9 cellular contexts compared by ENCODE assay signal in the genomic region with DNA sequence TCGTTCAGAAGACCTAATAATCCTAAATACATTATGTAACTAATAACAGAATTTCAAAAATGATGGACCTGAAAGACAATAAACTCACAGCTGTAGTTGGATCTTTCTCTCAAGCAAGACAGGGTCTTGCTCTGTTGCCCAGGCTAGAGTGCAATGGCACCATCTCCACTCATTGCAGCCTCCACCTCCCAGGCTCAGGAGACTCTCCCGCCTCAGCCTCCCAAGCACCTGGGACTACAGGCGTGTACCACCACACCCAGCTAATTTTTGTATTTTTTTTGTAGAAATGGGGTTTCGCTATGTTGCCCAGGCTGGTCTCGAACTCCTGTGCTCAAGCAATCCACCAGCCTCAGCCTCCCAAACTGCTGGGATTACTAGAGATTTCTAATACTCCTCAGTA. TPM values are rescaled to one million over a fixed set of nuclear protein-coding genes. Genes with fewer than 3 reads are reported as not detected.
DNase-seq lines count a peak whose midpoint lies in the region; ATAC-seq, FAIRE-seq and TF ChIP-seq lines count a peak whose summit lies in the region.
"Not testable (repeated sequence)": the region's sequence is repeated elsewhere in the genome, so short reads cannot be mapped to it uniquely, and the experiment has no call there.
"Had no signal": no experiment of that assay in that cellular context is flagged by ENCODE, and none has a peak within 500 bp of the region (broad histone marks: within the 10 kb centered on the region; RNA-seq: fewer than 3 reads in every experiment).

No MANE protein-coding gene starts in this region.

- 98% methylated on average over 5 of the region's 5 CpGs for WGBS in GM12878 (ENCODE audit: insufficient coverage, insufficient replicate concordance, low lambda C conversion rate, missing lambda C conversion rate)

- H3K36me3 ChIP-seq in GM12878 (ENCODE audit: control insufficient read depth in 2 of 2, insufficient read depth in 2 of 2, low read length in 1 of 2), result peaks cover 32 to 45% of the 10 kb centered on the region in 2 experiments
- H3K36me3 ChIP-seq in kidney (ENCODE audit: control insufficient read depth in 1 of 2, insufficient read depth in 2 of 2, low read length in 2 of 2), result peaks cover 34 to 45% of the 10 kb centered on the region in 2 donors
- peaks cover 71% of the 10 kb centered on the region for H3K36me3 ChIP-seq in osteoblast (ENCODE audit: insufficient read depth, low read length)

- not testable (repeated sequence) for H3K9me3 ChIP-seq in GM12878 (replicated peaks; ENCODE audit: control insufficient read depth, insufficient read depth, low read length); kidney (ENCODE audit: control insufficient read depth in 1 of 2, low read length in 2 of 2); osteoblast (ENCODE audit: low read depth, low read length)

- not testable (repeated sequence) for H3K4me3 ChIP-seq in GM12878; kidney (ENCODE audit: low read length in 2 of 2); osteoblast (ENCODE audit: insufficient read depth, low read length)

- TF ChIP-seq POLR2A in GM12878 (IDR thresholded peaks at IDR 0.05; ENCODE audit: low read depth, low read length), result not testable (repeated sequence)

- H3K36me3 Mint-ChIP-seq in WTC11 (peaks cover 81% of the 10 kb centered on the region), memory B cell (peaks cover 44% of the 10 kb centered on the region)
- peaks cover 53% of the 10 kb centered on the region for H3K36me3 Mint-ChIP-seq in activated CD4-positive, alpha-beta T cell treated with anti-CD3 and anti-CD28 coated beads, Interleukin-2, amount 10 ng/mL, durations not matched to agents 7 days and 5 days (ENCODE audit: low read depth)
- H3K36me3 Mint-ChIP-seq in stimulated activated naive CD8-positive, alpha-beta T cell treated with anti-CD3 and anti-CD28 coated beads, Interleukin-15, Interleukin-2, amounts not matched to agents 100 ng/mL and 50 ng/mL, for 24 hours (ENCODE audit: low read depth), result peaks cover 76% of the 10 kb centered on the region

- not testable (repeated sequence) for H3K27ac Mint-ChIP-seq in WTC11
- H3K27ac Mint-ChIP-seq in activated CD4-positive, alpha-beta T cell treated with anti-CD3 and anti-CD28 coated beads, Interleukin-2, amount 10 ng/mL, durations not matched to agents 7 days and 5 days, result peak overlapping the region; percentile 14
- peak overlapping the region; percentile 24 for H3K27ac Mint-ChIP-seq in memory B cell
- peak overlapping the region; percentile 45 for H3K27ac Mint-ChIP-seq in stimulated activated naive CD8-positive, alpha-beta T cell treated with anti-CD3 and anti-CD28 coated beads, Interleukin-15, Interleukin-2, amounts not matched to agents 100 ng/mL and 50 ng/mL, for 24 hours

- not testable (repeated sequence) for TF ChIP-seq CTCF in WTC11 (IDR thresholded peaks at IDR 0.05); GM12878 (IDR thresholded peaks at IDR 0.05 in 2 of 3, conservative IDR thresholded peaks at IDR 0.05 in 1 of 3; ENCODE audit: control insufficient read depth in 2 of 3, extremely low read depth in 1 of 3, insufficient read depth in 1 of 3, low read depth in 3 of 3, low read length in 3 of 3); kidney (IDR thresholded peaks at IDR 0.05; ENCODE audit: borderline replicate concordance, extremely low read depth, insufficient read depth); osteoblast (IDR thresholded peaks at IDR 0.05; ENCODE audit: extremely low read depth, low read depth, low read length)

- RAD21 ChIA-PET in GM12878 (lab: Charles Lee; ENCODE audit: unreplicated experiment), result interaction anchor here (0.6 kb wide), 1 partner anchor 762 kb away, joined by 3 read pairs; no protein-coding TSS in a partner anchor

- ATAC-seq in WTC11; GM12878; memory B cell (ENCODE audit: low read depth): not testable (repeated sequence)

- H3K9me3 Mint-ChIP-seq in WTC11; activated CD4-positive, alpha-beta T cell treated with anti-CD3 and anti-CD28 coated beads, Interleukin-2, amount 10 ng/mL, durations not matched to agents 7 days and 5 days; memory B cell; stimulated activated naive CD8-positive, alpha-beta T cell treated with anti-CD3 and anti-CD28 coated beads, Interleukin-15, Interleukin-2, amounts not matched to agents 100 ng/mL and 50 ng/mL, for 24 hours: not testable (repeated sequence)

- SMC1A ChIA-PET in GM12878 (lab: Charles Lee; ENCODE audit: uncharacterized antibody, unreplicated experiment), result not testable (repeated sequence)

- H3K4me1 ChIP-seq in GM12878 (ENCODE audit: control insufficient read depth, insufficient read depth, low read length); kidney (ENCODE audit: control insufficient read depth in 1 of 2, insufficient read depth in 1 of 2, low read depth in 1 of 2, low read length in 2 of 2); osteoblast (ENCODE audit: insufficient read depth, low read length): not testable (repeated sequence)

- H3K27ac ChIP-seq in GM12878 (ENCODE audit: control insufficient read depth, insufficient read depth); kidney (ENCODE audit: low read depth in 2 of 2, low read length in 2 of 2); osteoblast (ENCODE audit: low read depth, low read length): not testable (repeated sequence)

- not testable (repeated sequence) for H4K20me1 ChIP-seq in GM12878 (ENCODE audit: control insufficient read depth, insufficient read depth); osteoblast (ENCODE audit: insufficient read depth, low read length)

- not testable (repeated sequence) for FAIRE-seq in GM12878 (lab: Jason Lieb, UNC); kidney (lab: Jason Lieb, UNC)

- CTCF ChIA-PET in WTC11 (lab: Charles Lee), result interaction anchor here (1.7 kb wide), 1 partner anchor 15 kb away, joined by 7 read pairs; the partner anchor contains the start of gene RILP
- CTCF ChIA-PET in activated CD4-positive, alpha-beta T cell treated with anti-CD3 and anti-CD28 coated beads, Interleukin-2, amount 10 ng/mL, durations not matched to agents 7 days and 5 days (lab: Charles Lee), result interaction anchor here (0.6 to 4.1 kb wide), 3 partner anchors 13 to 88 kb away, joined by 3 to 29 read pairs (median 3); partner anchors contain the start of gene RILP
- CTCF ChIA-PET in GM12878 (lab: Yijun Ruan, JAX), result interaction anchor here (0.9 kb wide), 1 partner anchor 34 kb away, joined by 3 read pairs; no protein-coding TSS in a partner anchor

- not testable (repeated sequence) for H3K79me2 ChIP-seq in GM12878 (ENCODE audit: control insufficient read depth, insufficient read depth, low read length)
- H3K79me2 ChIP-seq in osteoblast (ENCODE audit: insufficient read depth, low read length), result peaks cover 19% of the 10 kb centered on the region

- not testable (repeated sequence) for H3K27me3 Mint-ChIP-seq in WTC11 (ENCODE audit: low read depth); activated CD4-positive, alpha-beta T cell treated with anti-CD3 and anti-CD28 coated beads, Interleukin-2, amount 10 ng/mL, durations not matched to agents 7 days and 5 days; memory B cell; stimulated activated naive CD8-positive, alpha-beta T cell treated with anti-CD3 and anti-CD28 coated beads, Interleukin-15, Interleukin-2, amounts not matched to agents 100 ng/mL and 50 ng/mL, for 24 hours

- H3K4me1 Mint-ChIP-seq in WTC11; activated CD4-positive, alpha-beta T cell treated with anti-CD3 and anti-CD28 coated beads, Interleukin-2, amount 10 ng/mL, durations not matched to agents 7 days and 5 days; memory B cell; stimulated activated naive CD8-positive, alpha-beta T cell treated with anti-CD3 and anti-CD28 coated beads, Interleukin-15, Interleukin-2, amounts not matched to agents 100 ng/mL and 50 ng/mL, for 24 hours (ENCODE audit: low read depth): not testable (repeated sequence)

- H2AFZ ChIP-seq in GM12878 (ENCODE audit: control insufficient read depth, low read depth, low read length); osteoblast (ENCODE audit: low read length): not testable (repeated sequence)

- H3K27me3 ChIP-seq in GM12878 (replicated peaks in 1 of 2; ENCODE audit: control insufficient read depth in 2 of 2, insufficient read depth in 2 of 2, low read length in 1 of 2); osteoblast (ENCODE audit: insufficient read depth, low read length): not testable (repeated sequence)

- intact Hi-C loops in GM12878 (cut with micrococcal nuclease; ENCODE audit: unreplicated experiment), result loop anchor here (10.0 kb wide), 1 partner anchor 121 kb away; no protein-coding TSS in a partner anchor
- intact Hi-C loops in kidney (cut with DNase I), result not testable (repeated sequence)

- not testable (repeated sequence) for TF ChIP-seq RAD21 in GM12878 (IDR thresholded peaks at IDR 0.05; ENCODE audit: insufficient read depth, low read depth, low read length)

- BruUV-seq in GM12878 (replicated peaks; lab: Mats Ljungman, UMichigan), result not testable (repeated sequence)

- TF ChIP-seq EP300 in GM12878 (IDR thresholded peaks at IDR 0.05; ENCODE audit: borderline replicate concordance in 1 of 2, control insufficient read depth in 1 of 2, low read depth in 2 of 2, low read length in 2 of 2), result not testable (repeated sequence)

- H3K9ac ChIP-seq in GM12878 (ENCODE audit: control insufficient read depth, insufficient read depth, low read length); kidney (ENCODE audit: low read length in 2 of 2): not testable (repeated sequence)

- POLR2A ChIA-PET in WTC11 (lab: Charles Lee); activated CD4-positive, alpha-beta T cell treated with anti-CD3 and anti-CD28 coated beads, Interleukin-2, amount 10 ng/mL, durations not matched to agents 7 days and 5 days (lab: Charles Lee): not testable (repeated sequence)
- POLR2A ChIA-PET in GM12878 (lab: Charles Lee), result interaction anchor here (2.1 kb wide), 1 partner anchor 15 kb away, joined by 7 read pairs; the partner anchor contains the start of gene RILP

- H3K4me3 Mint-ChIP-seq in WTC11; activated CD4-positive, alpha-beta T cell treated with anti-CD3 and anti-CD28 coated beads, Interleukin-2, amount 10 ng/mL, durations not matched to agents 7 days and 5 days; memory B cell; stimulated activated naive CD8-positive, alpha-beta T cell treated with anti-CD3 and anti-CD28 coated beads, Interleukin-15, Interleukin-2, amounts not matched to agents 100 ng/mL and 50 ng/mL, for 24 hours: not testable (repeated sequence)

- H3K4me2 ChIP-seq in GM12878 (ENCODE audit: control insufficient read depth, insufficient read depth); osteoblast (ENCODE audit: insufficient read depth, low read length): not testable (repeated sequence)

- in situ Hi-C loops in GM12878 (cut with MboI), result not testable (repeated sequence)

- not testable (repeated sequence) for DNase-seq in WTC11 (ENCODE audit: low spot score); activated CD4-positive, alpha-beta T cell treated with anti-CD3 and anti-CD28 coated beads, Interleukin-2, amount 10 ng/mL, durations not matched to agents 7 days and 5 days; GM12878 (ENCODE audit: low read depth, low spot score); memory B cell (ENCODE audit: low spot score in 2 of 2)
- DNase-seq in kidney (peak; percentile 9), osteoblast (ENCODE audit: insufficient read length, low spot score, missing footprints) (peak; percentile 80)

RNA-seq across cellular contexts. Expression of gene RILP, which starts 14.3 kb away (rescaled TPM):
- total RNA-seq in WTC11 (2021), result 10.2 to 13.8 TPM (median 11.7 TPM) in 3 replicates
- 1 to 10 TPM; 2.6 to 3.9 TPM for total RNA-seq in activated CD4-positive, alpha-beta T cell treated with anti-CD3 and anti-CD28 coated beads, Interleukin-2, amount 10 ng/mL, durations not matched to agents 7 days and 5 days
- 2.9 and 5.4 TPM in 2 replicates for total RNA-seq in GM12878 (2013; cell fraction: nucleolus; rRNA removed)
- total RNA-seq in GM12878 (2014; rRNA removed), result 5.3 and 6.0 TPM in 2 replicates
- 2.4 and 3.3 TPM in 2 replicates for total RNA-seq in GM12878 (2014; rRNA removed; fragmentation: Illumina TruSeq; extraction: Trizol)
- 3.5 and 4.2 TPM in 2 replicates for total RNA-seq in GM12878 (2021)
- 0.72 TPM for polyA plus RNA-seq in GM12878 (2011; ENCODE audit: low read depth)
- polyA plus RNA-seq in GM12878 (2011; rRNA removed), result 1.2 and 2.0 TPM in 2 replicates
- 2.3 and 2.8 TPM in 2 replicates for polyA plus RNA-seq in GM12878 (2011; cell fraction: cytosol; rRNA removed)
- 5.5 and 7.1 TPM in 2 replicates for polyA plus RNA-seq in GM12878 (2011; cell fraction: nucleus; rRNA removed)
- polyA plus RNA-seq in GM12878 (2012), result 2.0 and 2.2 TPM in 2 replicates
- 0.79 and 2.6 TPM in 2 replicates for polyA plus RNA-seq in GM12878 (2014; fragmentation: Illumina TruSeq; extraction: Trizol)
- under 1 TPM in 1 of 2 experiments, not detected in 1; 0.60 TPM for polyA plus RNA-seq in GM12878 (2014; fragmentation: Nextera tagmentation; extraction: Ambion mirVana)
- polyA plus RNA-seq in GM12878 (2014; rRNA removed), result 6.1 and 8.1 TPM in 2 replicates
- polyA plus RNA-seq in GM12878 (2016; fragmentation: Nextera tagmentation; extraction: Ambion mirVana), result 1 to 10 TPM; 2.2 to 3.5 TPM
- 0.80 and 0.88 TPM in 2 replicates for polyA minus RNA-seq in GM12878 (2011; rRNA and poly(A)+ RNA removed)
- polyA minus RNA-seq in GM12878 (2011; cell fraction: cytosol; rRNA and poly(A)+ RNA removed), result 1.4 and 2.0 TPM in 2 replicates
- polyA minus RNA-seq in GM12878 (2011; cell fraction: nucleus; rRNA and poly(A)+ RNA removed), result 1.5 and 3.4 TPM in 2 replicates
- total RNA-seq in kidney, result 17.1 TPM
- 26.6 TPM for polyA plus RNA-seq in kidney (ENCODE audit: insufficient read depth, low read depth, low replicate concordance)
- total RNA-seq in osteoblast, result 11.2 and 11.6 TPM in 2 replicates

RNA-seq across cellular contexts. Expression of gene SCARF1, which starts 18.4 kb away (rescaled TPM):
- total RNA-seq in WTC11 (2021) (3.7 to 5.4 TPM (median 4.9 TPM) in 3 replicates), GM12878 (2014; rRNA removed) (0.73 and 1.1 TPM in 2 replicates), GM12878 (2014; rRNA removed; fragmentation: Illumina TruSeq; extraction: Trizol) (0.40 and 0.51 TPM in 2 replicates), GM12878 (2021) (1.4 and 1.7 TPM in 2 replicates), kidney (20.1 TPM), osteoblast (0.88 and 1.4 TPM in 2 replicates)
- total RNA-seq in activated CD4-positive, alpha-beta T cell treated with anti-CD3 and anti-CD28 coated beads, Interleukin-2, amount 10 ng/mL, durations not matched to agents 7 days and 5 days, result 1 to 10 TPM in 1 of 2 experiments, under 1 TPM in 1; 0.87 to 1.0 TPM
- 3.1 and 5.3 TPM in 2 replicates for total RNA-seq in GM12878 (2013; cell fraction: nucleolus; rRNA removed)
- polyA plus RNA-seq in GM12878 (2011; ENCODE audit: low read depth), result 0.16 TPM
- polyA plus RNA-seq in GM12878 (2011; rRNA removed) (0.27 and 0.45 TPM in 2 replicates), GM12878 (2014; fragmentation: Illumina TruSeq; extraction: Trizol) (0.26 TPM in 1 of 2 replicates, not detected in the other), GM12878 (2014; fragmentation: Nextera tagmentation; extraction: Ambion mirVana) (under 1 TPM; 0.10 to 0.15 TPM), GM12878 (2014; rRNA removed) (1.0 and 1.9 TPM in 2 replicates), GM12878 (2016; fragmentation: Nextera tagmentation; extraction: Ambion mirVana) (under 1 TPM; 0.33 to 0.54 TPM), kidney (ENCODE audit: insufficient read depth, low read depth, low replicate concordance) (7.0 TPM)
- polyA plus RNA-seq in GM12878 (2011; cell fraction: cytosol; rRNA removed), result 0.67 and 0.87 TPM in 2 replicates
- polyA plus RNA-seq in GM12878 (2011; cell fraction: nucleus; rRNA removed), result 2.6 and 3.5 TPM in 2 replicates
- 0.84 TPM in 2 replicates for polyA plus RNA-seq in GM12878 (2012)
- polyA minus RNA-seq in GM12878 (2011; rRNA and poly(A)+ RNA removed), result 0.15 and 0.52 TPM in 2 replicates
- polyA minus RNA-seq in GM12878 (2011; cell fraction: cytosol; rRNA and poly(A)+ RNA removed), result 0.31 and 0.53 TPM in 2 replicates
- polyA minus RNA-seq in GM12878 (2011; cell fraction: nucleus; rRNA and poly(A)+ RNA removed), result 0.77 and 0.85 TPM in 2 replicates
- total RNA-seq: A673 had no signal

RNA-seq across cellular contexts. Expression of gene PRPF8, which starts 20.7 kb away (rescaled TPM):
- total RNA-seq in WTC11 (2021) (323 to 388 TPM (median 328 TPM) in 3 replicates), GM12878 (2014; rRNA removed) (119 and 157 TPM in 2 replicates), GM12878 (2014; rRNA removed; fragmentation: Illumina TruSeq; extraction: Trizol) (75.0 and 77.2 TPM in 2 replicates), GM12878 (2021) (313 and 337 TPM in 2 replicates), kidney (236 TPM), osteoblast (107 and 111 TPM in 2 replicates)
- total RNA-seq in activated CD4-positive, alpha-beta T cell treated with anti-CD3 and anti-CD28 coated beads, Interleukin-2, amount 10 ng/mL, durations not matched to agents 7 days and 5 days, result 100 to 1,000 TPM; 302 to 316 TPM
- total RNA-seq in GM12878 (2013; cell fraction: nucleolus; rRNA removed), result 308 and 355 TPM in 2 replicates
- 951 TPM for polyA plus RNA-seq in GM12878 (2011; ENCODE audit: low read depth)
- polyA plus RNA-seq in GM12878 (2011; rRNA removed) (45.4 and 156 TPM in 2 replicates), GM12878 (2014; fragmentation: Illumina TruSeq; extraction: Trizol) (193 and 227 TPM in 2 replicates), GM12878 (2014; fragmentation: Nextera tagmentation; extraction: Ambion mirVana) (100 to 1,000 TPM; 133 to 167 TPM), GM12878 (2014; rRNA removed) (123 and 163 TPM in 2 replicates), GM12878 (2016; fragmentation: Nextera tagmentation; extraction: Ambion mirVana) (100 to 1,000 TPM; 224 to 238 TPM), kidney (ENCODE audit: insufficient read depth, low read depth, low replicate concordance) (181 TPM)
- 122 and 145 TPM in 2 replicates for polyA plus RNA-seq in GM12878 (2011; cell fraction: cytosol; rRNA removed)
- 325 and 335 TPM in 2 replicates for polyA plus RNA-seq in GM12878 (2011; cell fraction: nucleus; rRNA removed)
- polyA plus RNA-seq in GM12878 (2012), result 137 and 153 TPM in 2 replicates
- polyA minus RNA-seq in GM12878 (2011; rRNA and poly(A)+ RNA removed), result 229 and 378 TPM in 2 replicates
- 198 and 260 TPM in 2 replicates for polyA minus RNA-seq in GM12878 (2011; cell fraction: cytosol; rRNA and poly(A)+ RNA removed)
- 124 and 187 TPM in 2 replicates for polyA minus RNA-seq in GM12878 (2011; cell fraction: nucleus; rRNA and poly(A)+ RNA removed)

RNA-seq across cellular contexts. Expression of gene SLC43A2, which starts 35.3 kb away (rescaled TPM):
- total RNA-seq in WTC11 (2021) (10.3 to 11.6 TPM (median 11.0 TPM) in 3 replicates), GM12878 (2014; rRNA removed) (9.4 and 11.6 TPM in 2 replicates), GM12878 (2014; rRNA removed; fragmentation: Illumina TruSeq; extraction: Trizol) (3.5 and 4.7 TPM in 2 replicates), GM12878 (2021) (14.0 and 14.1 TPM in 2 replicates), kidney (48.9 TPM), osteoblast (4.4 and 5.4 TPM in 2 replicates)
- total RNA-seq in activated CD4-positive, alpha-beta T cell treated with anti-CD3 and anti-CD28 coated beads, Interleukin-2, amount 10 ng/mL, durations not matched to agents 7 days and 5 days, result under 1 TPM; 0.40 to 0.52 TPM
- total RNA-seq in GM12878 (2013; cell fraction: nucleolus; rRNA removed), result 26.0 and 27.2 TPM in 2 replicates
- polyA plus RNA-seq in GM12878 (2011; ENCODE audit: low read depth), result 1.0 TPM
- polyA plus RNA-seq in GM12878 (2011; rRNA removed) (1.7 and 2.9 TPM in 2 replicates), GM12878 (2014; fragmentation: Illumina TruSeq; extraction: Trizol) (1.6 and 3.9 TPM in 2 replicates), GM12878 (2014; fragmentation: Nextera tagmentation; extraction: Ambion mirVana) (under 1 TPM; 0.03 to 0.13 TPM), GM12878 (2014; rRNA removed) (12.3 and 12.6 TPM in 2 replicates), GM12878 (2016; fragmentation: Nextera tagmentation; extraction: Ambion mirVana) (1 to 10 TPM; 6.7 to 7.4 TPM), kidney (ENCODE audit: insufficient read depth, low read depth, low replicate concordance) (60.4 TPM)
- polyA plus RNA-seq in GM12878 (2011; cell fraction: cytosol; rRNA removed), result 4.9 and 6.0 TPM in 2 replicates
- polyA plus RNA-seq in GM12878 (2011; cell fraction: nucleus; rRNA removed), result 4.3 and 4.8 TPM in 2 replicates
- 3.8 and 3.9 TPM in 2 replicates for polyA plus RNA-seq in GM12878 (2012)
- polyA minus RNA-seq in GM12878 (2011; rRNA and poly(A)+ RNA removed), result 4.2 and 8.9 TPM in 2 replicates
- polyA minus RNA-seq in GM12878 (2011; cell fraction: cytosol; rRNA and poly(A)+ RNA removed), result 2.5 and 6.4 TPM in 2 replicates
- 3.9 and 6.9 TPM in 2 replicates for polyA minus RNA-seq in GM12878 (2011; cell fraction: nucleus; rRNA and poly(A)+ RNA removed)

RNA-seq across cellular contexts. Expression of gene TLCD2, which starts 46.2 kb away (rescaled TPM):
- total RNA-seq in WTC11 (2021) (1.4 to 1.9 TPM (median 1.4 TPM) in 3 replicates), GM12878 (2014; rRNA removed) (0.05 and 0.06 TPM in 2 replicates), GM12878 (2014; rRNA removed; fragmentation: Illumina TruSeq; extraction: Trizol) (0.04 and 0.05 TPM in 2 replicates), GM12878 (2021) (0.08 and 0.15 TPM in 2 replicates), kidney (6.2 TPM), osteoblast (4.7 TPM in 2 replicates)
- total RNA-seq in activated CD4-positive, alpha-beta T cell treated with anti-CD3 and anti-CD28 coated beads, Interleukin-2, amount 10 ng/mL, durations not matched to agents 7 days and 5 days, result under 1 TPM; 0.07 to 0.12 TPM
- 0.06 and 0.17 TPM in 2 replicates for total RNA-seq in GM12878 (2013; cell fraction: nucleolus; rRNA removed)
- 0.04 TPM for polyA plus RNA-seq in GM12878 (2011; ENCODE audit: low read depth)
- polyA plus RNA-seq in GM12878 (2011; rRNA removed) (0.01 and 0.03 TPM in 2 replicates), GM12878 (2014; fragmentation: Illumina TruSeq; extraction: Trizol) (0.06 TPM in 1 of 2 replicates, not detected in the other), GM12878 (2014; fragmentation: Nextera tagmentation; extraction: Ambion mirVana) (under 1 TPM; 0.02 TPM), GM12878 (2014; rRNA removed) (0.11 and 0.13 TPM in 2 replicates), GM12878 (2016; fragmentation: Nextera tagmentation; extraction: Ambion mirVana) (not detected), kidney (ENCODE audit: insufficient read depth, low read depth, low replicate concordance) (1.3 TPM)
- polyA plus RNA-seq in GM12878 (2011; cell fraction: cytosol; rRNA removed), result not detected in 2 replicates
- polyA plus RNA-seq in GM12878 (2011; cell fraction: nucleus; rRNA removed), result 0.03 and 0.04 TPM in 2 replicates
- polyA plus RNA-seq in GM12878 (2012), result 0.10 and 0.11 TPM in 2 replicates
- 0.05 and 0.07 TPM in 2 replicates for polyA minus RNA-seq in GM12878 (2011; rRNA and poly(A)+ RNA removed)
- polyA minus RNA-seq in GM12878 (2011; cell fraction: cytosol; rRNA and poly(A)+ RNA removed), result 0.21 TPM in 1 of 2 replicates, not detected in the other
- under 0.01 and 0.10 TPM in 2 replicates for polyA minus RNA-seq in GM12878 (2011; cell fraction: nucleus; rRNA and poly(A)+ RNA removed)
- polyA plus RNA-seq: CD14-positive monocyte had no signal
